ENCODE assay signal across 1 cellular context in the genomic region with DNA sequence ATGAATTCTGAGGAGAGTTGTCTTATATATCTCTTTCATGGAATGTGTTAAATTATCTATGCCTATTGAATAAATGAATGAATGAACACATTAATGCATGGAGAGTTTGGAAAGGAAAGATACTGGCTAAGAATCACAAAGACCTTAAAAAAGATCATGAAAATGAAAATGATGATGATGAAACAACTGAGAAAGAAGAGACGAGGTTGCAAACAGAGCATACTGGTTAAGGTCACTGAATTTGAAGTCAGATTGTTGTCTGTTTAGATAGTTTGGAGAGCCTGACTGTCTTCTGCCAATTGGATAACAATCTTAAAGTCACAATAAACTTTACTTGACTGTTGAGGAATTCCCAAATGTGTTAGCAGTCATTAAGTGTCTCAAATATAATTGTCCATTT.
TF ChIP-seq lines count a peak whose summit lies in the region.

No MANE protein-coding gene starts in this region.

TF ChIP-seq in K562, 482 proteins besides CTCF, POLR2A, EP300 and RAD21 (continued from another document):
- TF ChIP-seq MTF1 (CRISPR knock-in tag; IDR thresholded peaks at IDR 0.05; ENCODE audit: borderline replicate concordance), result no peak
- TF ChIP-seq, protein P1, sequence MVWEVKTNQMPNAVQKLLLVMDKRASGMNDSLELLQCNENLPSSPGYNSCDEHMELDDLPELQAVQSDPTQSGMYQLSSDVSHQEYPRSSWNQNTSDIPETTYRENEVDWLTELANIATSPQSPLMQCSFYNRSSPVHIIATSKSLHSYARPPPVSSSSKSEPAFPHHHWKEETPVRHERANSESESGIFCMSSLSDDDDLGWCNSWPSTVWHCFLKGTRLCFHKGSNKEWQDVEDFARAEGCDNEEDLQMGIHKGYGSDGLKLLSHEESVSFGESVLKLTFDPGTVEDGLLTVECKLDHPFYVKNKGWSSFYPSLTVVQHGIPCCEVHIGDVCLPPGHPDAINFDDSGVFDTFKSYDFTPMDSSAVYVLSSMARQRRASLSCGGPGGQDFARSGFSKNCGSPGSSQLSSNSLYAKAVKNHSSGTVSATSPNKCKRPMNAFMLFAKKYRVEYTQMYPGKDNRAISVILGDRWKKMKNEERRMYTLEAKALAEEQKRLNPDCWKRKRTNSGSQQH (CRISPR knock-in tag; IDR thresholded peaks at IDR 0.05), result no peak
